In the genomic region with DNA sequence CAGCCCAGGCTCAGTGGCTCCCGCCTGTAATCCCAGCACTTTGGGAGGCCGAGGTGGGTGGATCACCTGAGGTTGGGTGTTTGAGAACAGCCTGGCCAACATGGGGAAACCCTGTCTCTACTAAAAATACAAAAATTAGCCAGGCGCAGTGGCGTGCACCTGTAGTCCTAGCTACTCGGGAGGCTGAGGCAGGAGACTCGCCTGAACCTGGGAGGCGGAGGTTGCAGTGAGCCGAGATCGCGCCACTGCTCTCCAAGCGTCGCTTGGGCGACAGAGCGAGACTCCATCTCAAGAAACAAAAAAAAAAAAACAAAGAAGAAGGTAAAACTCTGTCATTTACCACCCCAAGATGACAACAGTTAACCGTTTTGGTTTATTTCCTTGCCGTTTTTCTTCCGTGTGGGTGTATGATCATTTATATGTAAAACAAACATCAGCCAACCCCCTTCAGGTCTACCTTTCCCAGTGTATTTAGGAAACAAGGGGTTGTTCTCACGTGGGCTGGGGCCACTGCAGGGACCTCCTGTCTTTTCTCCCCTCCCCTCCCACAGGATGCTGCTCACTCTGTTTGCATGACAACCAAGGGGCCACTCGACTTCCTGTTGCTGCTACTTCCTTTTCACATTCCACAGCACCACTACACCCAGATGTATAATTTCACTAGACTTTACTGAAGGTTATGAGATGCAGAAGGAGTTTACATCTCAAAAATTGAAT, we compare ENCODE assay signal across 1 cellular context.
TF ChIP-seq lines count a peak whose summit lies in the region.

No MANE protein-coding gene starts in this region.

TF ChIP-seq in GM23338, 12 proteins besides CTCF, POLR2A, EP300 and RAD21 (continued from another document):
- TF ChIP-seq, protein P1, sequence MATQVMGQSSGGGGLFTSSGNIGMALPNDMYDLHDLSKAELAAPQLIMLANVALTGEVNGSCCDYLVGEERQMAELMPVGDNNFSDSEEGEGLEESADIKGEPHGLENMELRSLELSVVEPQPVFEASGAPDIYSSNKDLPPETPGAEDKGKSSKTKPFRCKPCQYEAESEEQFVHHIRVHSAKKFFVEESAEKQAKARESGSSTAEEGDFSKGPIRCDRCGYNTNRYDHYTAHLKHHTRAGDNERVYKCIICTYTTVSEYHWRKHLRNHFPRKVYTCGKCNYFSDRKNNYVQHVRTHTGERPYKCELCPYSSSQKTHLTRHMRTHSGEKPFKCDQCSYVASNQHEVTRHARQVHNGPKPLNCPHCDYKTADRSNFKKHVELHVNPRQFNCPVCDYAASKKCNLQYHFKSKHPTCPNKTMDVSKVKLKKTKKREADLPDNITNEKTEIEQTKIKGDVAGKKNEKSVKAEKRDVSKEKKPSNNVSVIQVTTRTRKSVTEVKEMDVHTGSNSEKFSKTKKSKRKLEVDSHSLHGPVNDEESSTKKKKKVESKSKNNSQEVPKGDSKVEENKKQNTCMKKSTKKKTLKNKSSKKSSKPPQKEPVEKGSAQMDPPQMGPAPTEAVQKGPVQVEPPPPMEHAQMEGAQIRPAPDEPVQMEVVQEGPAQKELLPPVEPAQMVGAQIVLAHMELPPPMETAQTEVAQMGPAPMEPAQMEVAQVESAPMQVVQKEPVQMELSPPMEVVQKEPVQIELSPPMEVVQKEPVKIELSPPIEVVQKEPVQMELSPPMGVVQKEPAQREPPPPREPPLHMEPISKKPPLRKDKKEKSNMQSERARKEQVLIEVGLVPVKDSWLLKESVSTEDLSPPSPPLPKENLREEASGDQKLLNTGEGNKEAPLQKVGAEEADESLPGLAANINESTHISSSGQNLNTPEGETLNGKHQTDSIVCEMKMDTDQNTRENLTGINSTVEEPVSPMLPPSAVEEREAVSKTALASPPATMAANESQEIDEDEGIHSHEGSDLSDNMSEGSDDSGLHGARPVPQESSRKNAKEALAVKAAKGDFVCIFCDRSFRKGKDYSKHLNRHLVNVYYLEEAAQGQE (IDR thresholded peaks at IDR 0.05; ENCODE audit: unreplicated experiment) = no peak
- no peak for TF ChIP-seq EZH2 (IDR thresholded peaks at IDR 0.05; ENCODE audit: low read depth, unreplicated experiment)
- TF ChIP-seq POLR2AphosphoS5 (IDR thresholded peaks at IDR 0.05; ENCODE audit: low read depth) = 0 out of 2 replicates have a peak, but pooled peaks have one; percentile 31
- TF ChIP-seq, protein P2, sequence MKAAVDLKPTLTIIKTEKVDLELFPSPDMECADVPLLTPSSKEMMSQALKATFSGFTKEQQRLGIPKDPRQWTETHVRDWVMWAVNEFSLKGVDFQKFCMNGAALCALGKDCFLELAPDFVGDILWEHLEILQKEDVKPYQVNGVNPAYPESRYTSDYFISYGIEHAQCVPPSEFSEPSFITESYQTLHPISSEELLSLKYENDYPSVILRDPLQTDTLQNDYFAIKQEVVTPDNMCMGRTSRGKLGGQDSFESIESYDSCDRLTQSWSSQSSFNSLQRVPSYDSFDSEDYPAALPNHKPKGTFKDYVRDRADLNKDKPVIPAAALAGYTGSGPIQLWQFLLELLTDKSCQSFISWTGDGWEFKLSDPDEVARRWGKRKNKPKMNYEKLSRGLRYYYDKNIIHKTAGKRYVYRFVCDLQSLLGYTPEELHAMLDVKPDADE (IDR thresholded peaks at IDR 0.05) = peak; percentile 94
- TF ChIP-seq ZNF114 (CRISPR knock-in tag; IDR thresholded peaks at IDR 0.05) = no peak
